ENCODE assay signal across 8 cellular contexts in genomic region chrX:23952984-23953907, GRCh38. TPM values are rescaled to one million over a fixed set of nuclear protein-coding genes. Genes with fewer than 3 reads are reported as not detected.
DNase-seq lines count a peak whose midpoint lies in the region; ATAC-seq and TF ChIP-seq lines count a peak whose summit lies in the region.

No MANE protein-coding gene starts in this region.

- H3K27ac Mint-ChIP-seq in type B pancreatic cell: peak overlapping the region; percentile 46

- H3K27me3 ChIP-seq in lower lobe of right lung (ENCODE audit: low read depth): no peaks in the 10 kb centered on the region

- peaks cover 8% of the 10 kb centered on the region for H3K4me1 Mint-ChIP-seq in type B pancreatic cell (ENCODE audit: unreplicated experiment)

- peak; percentile 78 for ATAC-seq in GM18861 (IDR thresholded peaks at IDR 0.05; ENCODE audit: unreplicated experiment)
- ATAC-seq in HG02759 (IDR thresholded peaks at IDR 0.05; ENCODE audit: unreplicated experiment): peak; percentile 94
- peak in 1 of 2 donors; percentile 58 for ATAC-seq in lower lobe of right lung

- DNase-seq in NCI-H2081 (lab: John Stamatoyannopoulos, UW) (peak; percentile 28 to 62), activated T-cell treated with anti-CD3 and anti-CD28 coated beads for 24 hours (ENCODE audit: low read depth) (peak; percentile 6), lower lobe of right lung (no peak), type B pancreatic cell (ENCODE audit: extremely low spot score, unreplicated experiment) (peak; percentile 27), NCI-H526 treated with DMSO at 0.1 percent for 48 hours (lab: John Stamatoyannopoulos, UW) (no peak), NCI-H187 treated with DMSO at 0.1 percent for 48 hours (lab: John Stamatoyannopoulos, UW) (no peak)

- no peak for TF ChIP-seq CTCF in lower lobe of right lung (IDR thresholded peaks at IDR 0.05)
- no peak for TF ChIP-seq CTCF in type B pancreatic cell (conservative IDR thresholded peaks at IDR 0.05)

- intact Hi-C loops in lower lobe of right lung (cut with DNase I): no loop called here

- H3K4me1 ChIP-seq in lower lobe of right lung: no peaks in the 10 kb centered on the region

- no peaks in the 10 kb centered on the region for H3K36me3 ChIP-seq in lower lobe of right lung

- H3K9me3 ChIP-seq in lower lobe of right lung: no peaks in the 10 kb centered on the region

- no peaks in the 10 kb centered on the region for H3K9me3 Mint-ChIP-seq in type B pancreatic cell

- H3K27ac ChIP-seq in lower lobe of right lung: peak overlapping the region; percentile 65

- H3K4me3 Mint-ChIP-seq in type B pancreatic cell: peak overlapping the region; percentile 57

- no peak overlapping the region for H3K4me3 ChIP-seq in lower lobe of right lung

- no peaks in the 10 kb centered on the region for H3K27me3 Mint-ChIP-seq in type B pancreatic cell

- no peaks in the 10 kb centered on the region for H3K36me3 Mint-ChIP-seq in type B pancreatic cell

RNA-seq across cellular contexts. Expression of gene CXorf58, which starts 45.4 kb away (rescaled TPM):
- total RNA-seq in lower lobe of right lung: 0.27 TPM
- 0.40 TPM in 1 of 2 replicates, not detected in the other for total RNA-seq in type B pancreatic cell (ENCODE audit: low replicate concordance)

RNA-seq across cellular contexts. Expression of gene APOO, which starts 45.5 kb away (rescaled TPM):
- 15.9 TPM for total RNA-seq in lower lobe of right lung
- total RNA-seq in type B pancreatic cell (ENCODE audit: low replicate concordance): 45.8 and 78.2 TPM in 2 replicates

Comparison
In these comparisons a context has a peak if more than half of its experiments do, and no peak if none do; other contexts are left out.
1. DNase-seq: peak in NCI-H2081 (2 of 2), activated T-cell treated with anti-CD3 and anti-CD28 coated beads for 24 hours (single experiment) and type B pancreatic cell (single experiment); none in lower lobe of right lung (single experiment), NCI-H526 treated with DMSO at 0.1 percent for 48 hours (single experiment) and NCI-H187 treated with DMSO at 0.1 percent for 48 hours (single experiment).